In the genomic region with DNA sequence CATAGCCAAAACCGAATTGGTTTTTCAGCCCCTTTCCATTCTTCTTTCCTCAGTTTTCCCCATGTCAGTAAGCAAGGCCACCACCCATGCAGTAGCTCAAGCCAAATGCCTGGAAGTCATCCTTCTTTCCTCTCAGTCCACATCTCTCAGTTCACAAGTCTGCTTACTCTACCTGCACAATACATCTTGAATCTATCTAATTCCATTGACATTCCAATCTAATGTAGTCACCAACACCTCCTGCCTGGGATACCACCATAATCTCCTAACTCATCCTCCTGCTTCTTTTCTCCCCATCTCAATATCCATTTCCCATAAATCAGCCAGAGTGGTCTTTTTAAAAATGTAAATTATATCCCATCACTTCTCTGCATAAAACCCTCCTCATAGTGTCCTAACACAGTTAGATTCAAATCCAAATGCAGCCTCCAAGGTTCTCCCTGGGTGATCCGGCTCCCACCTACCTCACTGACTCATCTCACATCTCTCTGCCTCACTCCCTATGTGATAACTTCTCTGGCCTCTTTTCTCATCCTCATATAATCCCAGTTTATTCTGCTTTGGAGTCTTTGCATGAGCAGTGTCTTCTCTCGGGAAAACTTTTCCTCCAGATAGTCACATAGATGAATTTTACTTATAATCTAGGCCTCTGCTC, we compare ENCODE assay signal across 1 cellular context.
TF ChIP-seq lines count a peak whose summit lies in the region.

No MANE protein-coding gene starts in this region.

TF ChIP-seq in H1, 55 proteins besides CTCF, POLR2A, EP300 and RAD21:
- TF ChIP-seq TAF1 (IDR thresholded peaks at IDR 0.05; ENCODE audit: low read depth, low read length) (no peak), JUND (IDR thresholded peaks at IDR 0.05; ENCODE audit: low read length) (peak; percentile 53)
TF ChIP-seq in H1: peak in this region for 1.
